In genomic region chr18:3608488-3608887, GRCh38 we compare ENCODE assay signal across 12 cellular contexts.
"Had no signal": no experiment of that assay in that cellular context is flagged by ENCODE, and none has a peak within 500 bp of the region (broad histone marks: within the 10 kb centered on the region; RNA-seq: fewer than 3 reads in every experiment).

No MANE protein-coding gene starts in this region.

- DNase-seq: activated CD4-positive, alpha-beta T cell treated with anti-CD3 and anti-CD28 coated beads for 1 hour; activated effector memory CD4-positive, alpha-beta T cell treated with anti-CD3 and anti-CD28 coated beads, Interleukin-2, amount 50 U/mL, for 16 hours; activated naive CD8-positive, alpha-beta T cell treated with anti-CD3 and anti-CD28 coated beads, Interleukin-2, amount 50 U/mL, for 24 hours; activated T-cell treated with anti-CD3 and anti-CD28 coated beads, Interleukin-2, amount 50 U/mL, for 1 hour; left cardiac atrium; lower lobe of right lung; naive thymus-derived CD4-positive, alpha-beta T cell; right cardiac atrium; small intestine had no signal

- H3K27ac Mint-ChIP-seq: activated naive CD8-positive, alpha-beta T cell treated with anti-CD3 and anti-CD28 coated beads, Interleukin-2, amount 50 U/mL, for 24 hours had no signal

- H3K4me3 Mint-ChIP-seq: activated naive CD8-positive, alpha-beta T cell treated with anti-CD3 and anti-CD28 coated beads, Interleukin-2, amount 50 U/mL, for 24 hours had no signal

- H3K27me3 Mint-ChIP-seq: activated naive CD8-positive, alpha-beta T cell treated with anti-CD3 and anti-CD28 coated beads, Interleukin-2, amount 50 U/mL, for 24 hours; naive thymus-derived CD4-positive, alpha-beta T cell had no signal

- H3K27ac ChIP-seq: lower lobe of right lung had no signal

- H3K27me3 ChIP-seq: ascending aorta, tibial nerve had no signal

- H3K36me3 ChIP-seq: ascending aorta, lower lobe of right lung, tibial nerve had no signal

- H3K9me3 Mint-ChIP-seq: activated naive CD8-positive, alpha-beta T cell treated with anti-CD3 and anti-CD28 coated beads, Interleukin-2, amount 50 U/mL, for 24 hours had no signal

- H3K4me3 ChIP-seq: ascending aorta, lower lobe of right lung, tibial nerve had no signal

- ATAC-seq: activated naive CD8-positive, alpha-beta T cell treated with anti-CD3 and anti-CD28 coated beads, Interleukin-2, amount 50 U/mL, for 24 hours; esophagus mucosa; left cardiac atrium; lower lobe of right lung; naive thymus-derived CD4-positive, alpha-beta T cell; right cardiac atrium had no signal

- H3K9me3 ChIP-seq: ascending aorta, lower lobe of right lung, tibial nerve had no signal
